16 cellular contexts compared by ENCODE assay signal in the genomic region with DNA sequence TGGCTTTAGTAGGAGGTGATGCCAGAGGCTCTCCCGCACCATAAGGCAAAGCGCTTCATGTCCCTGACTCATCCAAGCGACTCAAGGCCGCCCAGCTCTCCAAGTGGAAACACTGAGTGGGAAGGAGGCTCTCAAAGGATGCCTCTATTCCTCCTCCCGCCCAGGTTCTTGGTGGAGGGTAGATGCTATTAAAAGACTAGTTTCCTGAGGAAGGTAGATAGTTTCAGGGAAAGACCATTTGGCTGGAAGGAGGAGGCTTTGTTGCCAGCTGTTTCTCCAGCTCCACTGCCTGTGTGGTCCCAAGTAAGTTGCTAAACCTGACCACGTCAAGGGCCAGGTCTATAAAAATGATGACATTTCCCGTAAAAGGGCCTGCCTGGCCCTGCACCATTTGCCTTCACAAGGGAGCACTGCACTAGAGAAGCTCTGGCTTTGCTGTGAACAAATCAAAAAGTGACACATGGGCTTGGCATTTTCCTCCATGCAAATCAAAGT.
DNase-seq lines count a peak whose midpoint lies in the region; ATAC-seq, FAIRE-seq and TF ChIP-seq lines count a peak whose summit lies in the region.
"Had no signal": no experiment of that assay in that cellular context is flagged by ENCODE, and none has a peak within 500 bp of the region (broad histone marks: within the 10 kb centered on the region; RNA-seq: fewer than 3 reads in every experiment).

No MANE protein-coding gene starts in this region.

- no peaks in the 10 kb centered on the region for H3K36me3 ChIP-seq in RWPE2 (ENCODE audit: low read depth)
- H3K36me3 ChIP-seq: thoracic aorta had no signal

- peaks cover 0 to 2% of the 10 kb centered on the region in 2 donors for H3K9me3 Mint-ChIP-seq in stimulated activated naive B cell treated with anti-CD40 and anti-IgM and Interleukin-4, amounts not matched to agents 10 μg/mL and 1 μg/mL and 100 μg/mL, for 72 hours
- H3K9me3 Mint-ChIP-seq: IgD-negative memory B cell had no signal

- H3K4me3 ChIP-seq in RWPE2 (ENCODE audit: severe bottlenecking) (no peak overlapping the region), skeletal muscle cell (ENCODE audit: low read depth, low read length) (no peak overlapping the region)
- H3K4me3 ChIP-seq: GM12878, thoracic aorta had no signal

- no peaks in the 10 kb centered on the region for H3K9me3 ChIP-seq in RWPE2 (ENCODE audit: severe bottlenecking)
- H3K9me3 ChIP-seq: Caco-2, thoracic aorta had no signal

- no peak overlapping the region for H3K4me3 Mint-ChIP-seq in stimulated activated naive B cell treated with anti-CD40 and anti-IgM and Interleukin-4, amounts not matched to agents 10 μg/mL and 1 μg/mL and 100 μg/mL, for 72 hours
- H3K4me3 Mint-ChIP-seq: IgD-negative memory B cell had no signal

- peaks cover 4% of the 10 kb centered on the region in 2 donors for H3K36me3 Mint-ChIP-seq in stimulated activated naive B cell treated with anti-CD40 and anti-IgM and Interleukin-4, amounts not matched to agents 10 μg/mL and 1 μg/mL and 100 μg/mL, for 72 hours
- H3K36me3 Mint-ChIP-seq: IgD-negative memory B cell had no signal

- no peak overlapping the region for H3K27ac Mint-ChIP-seq in stimulated activated naive B cell treated with anti-CD40 and anti-IgM and Interleukin-4, amounts not matched to agents 10 μg/mL and 1 μg/mL and 100 μg/mL, for 72 hours
- H3K27ac Mint-ChIP-seq: IgD-negative memory B cell had no signal

- peak; percentile 40; the same call in 1 of the 3 replicates for ATAC-seq in RWPE2 (ENCODE audit: low read depth)
- ATAC-seq in GM21526 (IDR thresholded peaks at IDR 0.05; ENCODE audit: low FRiP score, unreplicated experiment): no peak
- no peak for ATAC-seq in stimulated activated naive B cell treated with anti-CD40 and anti-IgM and Interleukin-4, amounts not matched to agents 10 μg/mL and 1 μg/mL and 100 μg/mL, for 72 hours (replicated peaks)
- ATAC-seq: GM12878, Right ventricle myocardium inferior had no signal

- H3K27me3 Mint-ChIP-seq in stimulated activated naive B cell treated with anti-CD40 and anti-IgM and Interleukin-4, amounts not matched to agents 10 μg/mL and 1 μg/mL and 100 μg/mL, for 72 hours: no peaks in the 10 kb centered on the region

- H3K27me3 ChIP-seq in RWPE2 (ENCODE audit: insufficient read depth, poor library complexity, severe bottlenecking): no peaks in the 10 kb centered on the region

- FAIRE-seq in H54 (lab: Jason Lieb, UNC): no peak

- DNase-seq in H54 (ENCODE audit: insufficient read length, low spot score) (peak; percentile 6), RWPE2 (ENCODE audit: low spot score) (no peak), fibroblast of the conjunctiva (ENCODE audit: low read depth) (peak; percentile 24), skeletal muscle cell (ENCODE audit: low read depth) (peak; percentile 42), NCI-H2227 (lab: John Stamatoyannopoulos, UW; ENCODE audit: unreplicated experiment) (no peak)
- no peak for DNase-seq in activated naive CD4-positive, alpha-beta T cell (lab: John Stamatoyannopoulos, UW)
- DNase-seq in stimulated activated naive B cell treated with anti-CD40 and anti-IgM and Interleukin-4, amounts not matched to agents 10 μg/mL and 1 μg/mL and 100 μg/mL, for 72 hours: no peak
- DNase-seq: activated CD8-positive, alpha-beta memory T cell treated with anti-CD3 and anti-CD28 coated beads, Interleukin-2, amount 50 U/mL, for 48 hours; Caco-2; effector memory CD4-positive, alpha-beta T cell; NCI-H2171 treated with DMSO at 0.1 percent for 48 hours had no signal

- no peaks in the 10 kb centered on the region for H3K4me1 ChIP-seq in RWPE2 (ENCODE audit: insufficient read depth, poor library complexity, severe bottlenecking)
- H3K4me1 ChIP-seq: Caco-2 had no signal

- no peak for TF ChIP-seq CTCF in RWPE2 (IDR thresholded peaks at IDR 0.05; ENCODE audit: poor library complexity, severe bottlenecking)

- no peak for TF ChIP-seq POLR2A in H54 (IDR thresholded peaks at IDR 0.05; ENCODE audit: low read depth, low read length)

- H3K27ac ChIP-seq in RWPE2 (ENCODE audit: poor library complexity, severe bottlenecking): no peak overlapping the region
- H3K27ac ChIP-seq: thoracic aorta had no signal

- peaks cover 0 to 4% of the 10 kb centered on the region in 2 donors for H3K4me1 Mint-ChIP-seq in stimulated activated naive B cell treated with anti-CD40 and anti-IgM and Interleukin-4, amounts not matched to agents 10 μg/mL and 1 μg/mL and 100 μg/mL, for 72 hours

Comparison
In these comparisons a context has a peak if more than half of its experiments do, and no peak if none do; other contexts are left out.
1. DNase-seq: peak in H54 (single experiment), fibroblast of the conjunctiva (single experiment) and skeletal muscle cell (single experiment); none in RWPE2 (single experiment), NCI-H2227 (single experiment), activated naive CD4-positive, alpha-beta T cell (0 of 4) and stimulated activated naive B cell treated with anti-CD40 and anti-IgM and Interleukin-4, amounts not matched to agents 10 μg/mL and 1 μg/mL and 100 μg/mL, for 72 hours (single experiment).